In genomic region chr6:31597006-31597405, GRCh38 we compare ENCODE assay signal across 6 cellular contexts.
DNase-seq lines count a peak whose midpoint lies in the region; ATAC-seq and TF ChIP-seq lines count a peak whose summit lies in the region.

No MANE protein-coding gene starts in this region.

- no peaks in the 10 kb centered on the region for H4K20me1 ChIP-seq in DOHH2 (ENCODE audit: control insufficient read depth, insufficient read depth, low read depth, low read length)

- no peak for ATAC-seq in HG03025 (IDR thresholded peaks at IDR 0.05; ENCODE audit: low FRiP score, unreplicated experiment)

- H3K4me1 ChIP-seq in DOHH2 (ENCODE audit: control insufficient read depth, low read length) = peaks cover 22% of the 10 kb centered on the region

- no peaks in the 10 kb centered on the region for H3K9me3 ChIP-seq in DOHH2 (ENCODE audit: control insufficient read depth, insufficient read depth, low read length)

- no peaks in the 10 kb centered on the region for H3K36me3 ChIP-seq in DOHH2 (ENCODE audit: control insufficient read depth, low read length)

- H3K27me3 ChIP-seq in DOHH2 (ENCODE audit: control insufficient read depth, low read length) = no peaks in the 10 kb centered on the region

- H3K9me2 ChIP-seq in DOHH2 (replicated peaks; ENCODE audit: control insufficient read depth, low read length) = no peaks in the 10 kb centered on the region

- DNase-seq in NCI-H1105 treated with DMSO at 0.1 percent for 48 hours (lab: John Stamatoyannopoulos, UW) = peak; percentile 37
- DNase-seq in amniotic epithelial cell (ENCODE audit: low read depth) = peak; percentile 34
- DNase-seq in retinal pigment epithelial cell (ENCODE audit: low read depth) = no peak
- no peak for DNase-seq in cortex of kidney (lab: John Stamatoyannopoulos, UW)

- TF ChIP-seq CTCF in DOHH2 (IDR thresholded peaks at IDR 0.05; ENCODE audit: low read depth, low read length, poor library complexity, severe bottlenecking) (peak; percentile 57), retinal pigment epithelial cell (conservative IDR thresholded peaks at IDR 0.05; ENCODE audit: low read depth, low read length) (peak; percentile 47)

- no peak overlapping the region for H3K4me3 ChIP-seq in DOHH2 (ENCODE audit: low read length)
- no peak overlapping the region for H3K4me3 ChIP-seq in retinal pigment epithelial cell (ENCODE audit: low read length)

- H3F3A ChIP-seq in DOHH2 (ENCODE audit: control insufficient read depth, insufficient read depth) = peaks cover 3% of the 10 kb centered on the region; the same call in 1 of the 2 replicates

- H3K79me2 ChIP-seq in DOHH2 (ENCODE audit: control insufficient read depth, low read length) = no peaks in the 10 kb centered on the region

- H3K4me2 ChIP-seq in DOHH2 (ENCODE audit: low read length) = no peak overlapping the region

- no peak overlapping the region for H3K27ac ChIP-seq in DOHH2 (ENCODE audit: low read depth, low read length)

Comparison
In these comparisons a context has a peak if more than half of its experiments do, and no peak if none do; other contexts are left out.
1. DNase-seq: peak in NCI-H1105 treated with DMSO at 0.1 percent for 48 hours (single experiment) and amniotic epithelial cell (single experiment); none in retinal pigment epithelial cell (single experiment) and cortex of kidney (single experiment).